ENCODE assay signal across 8 cellular contexts in genomic region chr10:61397175-61397986, GRCh38. TPM values are rescaled to one million over a fixed set of nuclear protein-coding genes. Genes with fewer than 3 reads are reported as not detected.
A peak's percentile ranks its signal among the peaks of the same experiment; 100 is the strongest.
DNase-seq lines count a peak whose midpoint lies in the region; ATAC-seq and TF ChIP-seq lines count a peak whose summit lies in the region.

No MANE protein-coding gene starts in this region.

- POLR2A ChIA-PET in naive thymus-derived CD8-positive, alpha-beta T cell (lab: Charles Lee), result no interaction called here

- no peaks in the 10 kb centered on the region for H3K36me3 ChIP-seq in ACC112 (ENCODE audit: insufficient read depth, low read length)

- H3K4me1 ChIP-seq in ACC112 (ENCODE audit: control insufficient read depth, insufficient read depth, low read length, unreplicated experiment), result peaks cover 19% of the 10 kb centered on the region

- no peaks in the 10 kb centered on the region for H3K27me3 Mint-ChIP-seq in naive thymus-derived CD8-positive, alpha-beta T cell

- no peak for TF ChIP-seq CTCF in choroid plexus epithelial cell (conservative IDR thresholded peaks at IDR 0.05; ENCODE audit: low read depth, low read length)

- H2AFZ ChIP-seq in ACC112 (ENCODE audit: low read length, unreplicated experiment), result peak overlapping the region; percentile 100

- DNase-seq in MV-4-11 (lab: John Stamatoyannopoulos, UW) (peak; percentile 84), choroid plexus epithelial cell (ENCODE audit: low read depth) (peak; percentile 86), NCI-H146 (lab: John Stamatoyannopoulos, UW) (no peak)
- no peak for DNase-seq in naive thymus-derived CD8-positive, alpha-beta T cell
- no peak for DNase-seq in stimulated activated CD4-positive, alpha-beta T cell treated with anti-CD3 and anti-CD28 coated beads, Interleukin-4, amount 100 ng/mL, for 1 hour
- DNase-seq in activated CD4-positive, CD25-positive, alpha-beta regulatory T cell treated with anti-CD3 and anti-CD28 coated beads, Interleukin-2, amount 50 U/mL, for 72 hours, result no peak

- H3K27ac ChIP-seq in ACC112 (ENCODE audit: low read depth, low read length), result peak overlapping the region; percentile 81

- H3K79me2 ChIP-seq in ACC112 (ENCODE audit: control insufficient read depth, insufficient read depth, low read length, unreplicated experiment), result no peaks in the 10 kb centered on the region

- no peaks in the 10 kb centered on the region for H3K27me3 ChIP-seq in ACC112 (ENCODE audit: insufficient read depth, low read length)

- H3K4me3 ChIP-seq in ACC112 (ENCODE audit: low read depth, low read length) (peak overlapping the region; percentile 75), choroid plexus epithelial cell (ENCODE audit: low read depth, low read length) (peak overlapping the region; percentile 4)

- H3K4me3 Mint-ChIP-seq in naive thymus-derived CD8-positive, alpha-beta T cell, result peak overlapping the region; percentile 67 to 87 (median 79)

- peaks cover 0 to 6% (median 3%) of the 10 kb centered on the region in 3 donors for H3K36me3 Mint-ChIP-seq in naive thymus-derived CD8-positive, alpha-beta T cell

- H3K4me1 Mint-ChIP-seq in naive thymus-derived CD8-positive, alpha-beta T cell, result peaks cover 4 to 16% (median 11%) of the 10 kb centered on the region in 4 donors

- peaks cover 0 to 3% (median 0%) of the 10 kb centered on the region in 9 donors for H3K9me3 Mint-ChIP-seq in naive thymus-derived CD8-positive, alpha-beta T cell

- ATAC-seq in GM19463 (IDR thresholded peaks at IDR 0.05; ENCODE audit: unreplicated experiment), result peak; percentile 82
- no peak for ATAC-seq in naive thymus-derived CD8-positive, alpha-beta T cell

- peak overlapping the region in 8 of 10 donors; percentile 1 to 87 (median 46) for H3K27ac Mint-ChIP-seq in naive thymus-derived CD8-positive, alpha-beta T cell

RNA-seq across cellular contexts. Expression of gene TMEM26, which starts 55.8 kb away (rescaled TPM):
- not detected for total RNA-seq in naive thymus-derived CD8-positive, alpha-beta T cell
- polyA plus RNA-seq in naive thymus-derived CD8-positive, alpha-beta T cell, result not detected

Comparison
In these comparisons a context has a peak if more than half of its experiments do, and no peak if none do; other contexts are left out.
1. DNase-seq: peak in MV-4-11 (single experiment) and choroid plexus epithelial cell (single experiment); none in naive thymus-derived CD8-positive, alpha-beta T cell (0 of 10), stimulated activated CD4-positive, alpha-beta T cell treated with anti-CD3 and anti-CD28 coated beads, Interleukin-4, amount 100 ng/mL, for 1 hour (single experiment), activated CD4-positive, CD25-positive, alpha-beta regulatory T cell treated with anti-CD3 and anti-CD28 coated beads, Interleukin-2, amount 50 U/mL, for 72 hours (single experiment) and NCI-H146 (single experiment).